Comparison of ENCODE assay signal across 10 cellular contexts in genomic region chr2:234136461-234136860, GRCh38.
DNase-seq lines count a peak whose midpoint lies in the region; ATAC-seq and TF ChIP-seq lines count a peak whose summit lies in the region.
"Had no signal": no experiment of that assay in that cellular context is flagged by ENCODE, and none has a peak within 500 bp of the region (broad histone marks: within the 10 kb centered on the region; RNA-seq: fewer than 3 reads in every experiment).

No MANE protein-coding gene starts in this region.

- POLR2A ChIA-PET in naive thymus-derived CD4-positive, alpha-beta T cell (lab: Charles Lee): interaction anchor here (0.7 to 2.4 kb wide), 5 partner anchors 152 to 364 kb away, joined by 4 to 13 read pairs (median 5); partner anchors contain the start of gene ARL4C

- no peak for ATAC-seq in naive thymus-derived CD4-positive, alpha-beta T cell
- no peak for ATAC-seq in GM18868 (IDR thresholded peaks at IDR 0.05; ENCODE audit: unreplicated experiment)

- CTCF ChIA-PET in naive thymus-derived CD4-positive, alpha-beta T cell (lab: Charles Lee): interaction anchor here (0.6 to 5.5 kb wide), 8 partner anchors 33 to 409 kb away, joined by 3 to 63 read pairs (median 6); partner anchors contain the start of gene ARL4C

- no peak overlapping the region for H3K4me3 ChIP-seq in naive thymus-derived CD4-positive, alpha-beta T cell (ENCODE audit: low read length)
- no peak overlapping the region for H3K4me3 ChIP-seq in uterus
- no peak overlapping the region for H3K4me3 ChIP-seq in thyroid gland (replicated peaks in 1 of 3)
- H3K4me3 ChIP-seq: mucosa of descending colon, SJCRH30 had no signal

- TF ChIP-seq POLR2A in uterus (IDR thresholded peaks at IDR 0.05): no peak
- TF ChIP-seq POLR2A in thyroid gland (IDR thresholded peaks at IDR 0.05): no peak

- intact Hi-C loops in naive thymus-derived CD4-positive, alpha-beta T cell (cut with micrococcal nuclease): loop anchor here (1.0 to 5.0 kb wide), 5 partner anchors 156 to 311 kb away; no protein-coding TSS in a partner anchor
- intact Hi-C loops in uterus (cut with DNase I; ENCODE audit: low total_unique reads) (no loop called here), thyroid gland (cut with DNase I) (loop anchor here (5.0 kb wide), 1 partner anchor 366 kb away; no protein-coding TSS in a partner anchor)

- TF ChIP-seq CTCF in GM10266 (IDR thresholded peaks at IDR 0.05; ENCODE audit: control insufficient read depth, insufficient read depth, low read depth, missing control alignments) (peak; percentile 14), uterus (IDR thresholded peaks at IDR 0.05) (no peak), thyroid gland (IDR thresholded peaks at IDR 0.05) (no peak)

- DNase-seq in GM10266 (ENCODE audit: extremely low spot score) (no peak), NCI-H226 (peak; percentile 38), astrocyte of the hippocampus (ENCODE audit: low read depth, low spot score) (peak; percentile 29), uterus (no peak), thyroid gland (no peak)
- DNase-seq in naive thymus-derived CD4-positive, alpha-beta T cell: no peak

- peaks cover 0 to 3% (median 0%) of the 10 kb centered on the region in 11 donors for H3K9me3 Mint-ChIP-seq in naive thymus-derived CD4-positive, alpha-beta T cell

- no peaks in the 10 kb centered on the region for H3K9me3 ChIP-seq in naive thymus-derived CD4-positive, alpha-beta T cell (ENCODE audit: control insufficient read depth in 2 of 3, low read length in 3 of 3)
- no peaks in the 10 kb centered on the region for H3K9me3 ChIP-seq in uterus
- no peaks in the 10 kb centered on the region for H3K9me3 ChIP-seq in thyroid gland
- H3K9me3 ChIP-seq: mucosa of descending colon, SJCRH30 had no signal

- no peak overlapping the region for H3K27ac ChIP-seq in naive thymus-derived CD4-positive, alpha-beta T cell (ENCODE audit: low read depth, low read length)
- no peak overlapping the region for H3K27ac ChIP-seq in uterus
- H3K27ac ChIP-seq in thyroid gland: no peak overlapping the region
- H3K27ac ChIP-seq: SJCRH30 had no signal

- peaks cover 6 to 31% (median 30%) of the 10 kb centered on the region in 7 donors for H3K4me1 Mint-ChIP-seq in naive thymus-derived CD4-positive, alpha-beta T cell

- H3K4me1 ChIP-seq in naive thymus-derived CD4-positive, alpha-beta T cell (ENCODE audit: control insufficient read depth in 2 of 2, insufficient read depth in 2 of 2, low read length in 2 of 2): peaks cover 23 to 24% of the 10 kb centered on the region in 2 donors
- H3K4me1 ChIP-seq in uterus: no peaks in the 10 kb centered on the region
- H3K4me1 ChIP-seq in thyroid gland: no peaks in the 10 kb centered on the region

- no peaks in the 10 kb centered on the region for H3K36me3 ChIP-seq in naive thymus-derived CD4-positive, alpha-beta T cell (ENCODE audit: control insufficient read depth in 2 of 3, insufficient read depth in 3 of 3, low read length in 3 of 3)
- no peaks in the 10 kb centered on the region for H3K36me3 ChIP-seq in uterus
- H3K36me3 ChIP-seq in thyroid gland: no peaks in the 10 kb centered on the region
- H3K36me3 ChIP-seq: SJCRH30 had no signal

- H3K4me3 Mint-ChIP-seq in naive thymus-derived CD4-positive, alpha-beta T cell: peak overlapping the region in 7 of 10 donors; percentile 1 to 54 (median 30)

- peak overlapping the region in 7 of 9 donors; percentile 31 to 83 (median 67) for H3K27ac Mint-ChIP-seq in naive thymus-derived CD4-positive, alpha-beta T cell

- peaks cover 0 to 3% (median 0%) of the 10 kb centered on the region in 5 donors for H3K36me3 Mint-ChIP-seq in naive thymus-derived CD4-positive, alpha-beta T cell
- H3K36me3 Mint-ChIP-seq: brain had no signal

- peaks cover 0 to 11% (median 0%) of the 10 kb centered on the region in 5 donors for H3K27me3 Mint-ChIP-seq in naive thymus-derived CD4-positive, alpha-beta T cell
- H3K27me3 Mint-ChIP-seq: brain had no signal

- H3K27me3 ChIP-seq in naive thymus-derived CD4-positive, alpha-beta T cell (ENCODE audit: control insufficient read depth in 2 of 2, insufficient read depth in 2 of 2, low read length in 2 of 2): no peaks in the 10 kb centered on the region
- H3K27me3 ChIP-seq in uterus (no peaks in the 10 kb centered on the region), thyroid gland (no peaks in the 10 kb centered on the region)
- H3K27me3 ChIP-seq: SJCRH30 had no signal

Comparison
In these comparisons a context has a peak if more than half of its experiments do, and no peak if none do; other contexts are left out.
1. DNase-seq: peak in NCI-H226 (single experiment) and astrocyte of the hippocampus (single experiment); none in GM10266 (single experiment), naive thymus-derived CD4-positive, alpha-beta T cell (0 of 9), uterus (0 of 2) and thyroid gland (0 of 2).